1 cellular context compared by ENCODE assay signal in genomic region chr2:215435261-215435808, GRCh38.
TF ChIP-seq lines count a peak whose summit lies in the region.

No MANE protein-coding gene starts in this region.

TF ChIP-seq in GM23338, 12 proteins besides CTCF, POLR2A, EP300 and RAD21 (continued from another document):
- no peak for TF ChIP-seq JUNB (IDR thresholded peaks at IDR 0.05; ENCODE audit: unreplicated experiment)
- no peak for TF ChIP-seq ETS1 (IDR thresholded peaks at IDR 0.05)
- no peak for TF ChIP-seq ZNF114 (CRISPR knock-in tag; IDR thresholded peaks at IDR 0.05)
